8 cellular contexts compared by ENCODE assay signal in the genomic region with DNA sequence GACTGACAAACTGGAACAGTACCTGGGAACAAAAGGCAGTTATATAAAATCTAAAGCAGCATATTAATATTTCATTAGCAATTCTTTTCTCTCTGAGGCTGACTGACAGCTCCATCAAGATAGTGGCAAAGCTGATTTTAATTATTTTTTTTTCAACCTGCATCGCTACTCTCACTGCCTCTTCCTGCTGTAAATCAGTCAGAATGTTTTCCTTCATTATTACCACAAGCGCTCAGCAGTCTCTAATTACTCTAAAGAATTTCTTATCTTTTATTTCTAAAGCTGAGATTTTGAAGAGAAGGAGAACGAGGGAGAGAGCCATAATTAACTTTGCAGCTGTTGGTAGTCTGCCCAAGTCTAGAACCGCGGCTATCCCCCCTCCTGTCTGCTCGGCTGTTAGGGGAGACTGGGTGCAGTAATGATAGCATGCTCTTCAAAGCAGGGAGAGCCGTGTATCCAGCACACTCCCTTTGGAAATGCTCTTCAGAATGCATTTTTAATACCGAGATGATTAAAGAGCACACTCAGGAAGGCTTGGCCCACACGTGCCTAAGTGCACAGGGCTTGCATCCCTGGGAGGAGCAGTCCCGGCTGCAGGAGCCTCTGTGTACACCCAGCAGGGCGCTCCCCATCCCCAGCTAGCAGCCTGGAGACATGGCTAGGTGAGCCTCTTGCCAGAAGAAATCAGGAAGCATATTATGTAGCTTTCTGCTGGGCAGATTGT.
DNase-seq lines count a peak whose midpoint lies in the region; ATAC-seq and TF ChIP-seq lines count a peak whose summit lies in the region.

No MANE protein-coding gene starts in this region.

- DNase-seq in NCI-H526 (lab: John Stamatoyannopoulos, UW) (no peak), chondrocyte (ENCODE audit: low spot score) (no peak), EL (no peak)

- peaks cover 4 to 21% (median 8%) of the 10 kb centered on the region in 5 experiments for H3K9me3 Mint-ChIP-seq in brain
- peaks cover 8% of the 10 kb centered on the region for H3K9me3 Mint-ChIP-seq in chondrocyte (ENCODE audit: low read depth)

- H3K4me1 Mint-ChIP-seq in brain (peaks cover 76% of the 10 kb centered on the region), chondrocyte (ENCODE audit: low read depth) (no peaks in the 10 kb centered on the region)

- no peak for TF ChIP-seq CTCF in brain (conservative IDR thresholded peaks at IDR 0.05)
- TF ChIP-seq CTCF in chondrocyte (IDR thresholded peaks at IDR 0.05): no peak

- peak overlapping the region; percentile 9 to 74 (median 63) for H3K4me3 Mint-ChIP-seq in brain
- no peak overlapping the region for H3K4me3 Mint-ChIP-seq in chondrocyte (ENCODE audit: unreplicated experiment)

- ATAC-seq in GM18508 (IDR thresholded peaks at IDR 0.05; ENCODE audit: insufficient read depth, unreplicated experiment): peak; percentile 16
- ATAC-seq in GM21737 (IDR thresholded peaks at IDR 0.05; ENCODE audit: unreplicated experiment): peak; percentile 15
- peak; percentile 5 for ATAC-seq in HG03575 (IDR thresholded peaks at IDR 0.05; ENCODE audit: extremely low read depth, insufficient number of reproducible peaks, low FRiP score, unreplicated experiment)
- no peak for ATAC-seq in activated CD4-positive, CD25-positive, alpha-beta regulatory T cell treated with anti-CD3 and anti-CD28 coated beads, Interleukin-2, amount 50 U/mL, for 24 hours

- H3K27ac Mint-ChIP-seq in brain (peak overlapping the region; percentile 83 to 97 (median 90)), chondrocyte (ENCODE audit: unreplicated experiment) (no peak overlapping the region)

- H3K27me3 Mint-ChIP-seq in brain (no peaks in the 10 kb centered on the region), chondrocyte (ENCODE audit: low read depth) (no peaks in the 10 kb centered on the region)

- peaks cover 4% of the 10 kb centered on the region for H3K36me3 Mint-ChIP-seq in brain
- no peaks in the 10 kb centered on the region for H3K36me3 Mint-ChIP-seq in chondrocyte (ENCODE audit: low read depth)

Comparison
In these comparisons a context has a peak if more than half of its experiments do, and no peak if none do; other contexts are left out.
1. ATAC-seq: peak in GM18508 (single experiment), GM21737 (single experiment) and HG03575 (single experiment); none in activated CD4-positive, CD25-positive, alpha-beta regulatory T cell treated with anti-CD3 and anti-CD28 coated beads, Interleukin-2, amount 50 U/mL, for 24 hours (0 of 2).